Comparison of ENCODE assay signal across 8 cellular contexts in genomic region chr4:118280501-118281218, GRCh38.
DNase-seq lines count a peak whose midpoint lies in the region; ATAC-seq and TF ChIP-seq lines count a peak whose summit lies in the region.

No MANE protein-coding gene starts in this region.

- H3K36me3 Mint-ChIP-seq in endothelial cell (ENCODE audit: low read depth, unreplicated experiment), result no peaks in the 10 kb centered on the region

- no peaks in the 10 kb centered on the region for H3K9me3 ChIP-seq in muscle layer of duodenum (ENCODE audit: control insufficient read depth in 1 of 2, low read length in 2 of 2)

- DNase-seq in AML-193 (lab: John Stamatoyannopoulos, UW) (peak; percentile 24 to 49), GM13977 (ENCODE audit: low spot score) (no peak), NCI-H2029 treated with DMSO at 0.1 percent for 48 hours (lab: John Stamatoyannopoulos, UW) (peak; percentile 65), endothelial cell (ENCODE audit: low spot score) (peak; percentile 53)

- ATAC-seq in HG02884 (IDR thresholded peaks at IDR 0.05; ENCODE audit: unreplicated experiment) (peak; percentile 12), HG02571 (IDR thresholded peaks at IDR 0.05; ENCODE audit: unreplicated experiment) (no peak)

- H3K27ac ChIP-seq in VCaP (peak overlapping the region; percentile 96), muscle layer of duodenum (ENCODE audit: low read length) (peak overlapping the region; percentile 10)

- H3K4me3 Mint-ChIP-seq in endothelial cell (ENCODE audit: unreplicated experiment), result no peak overlapping the region

- peaks cover 10 to 16% of the 10 kb centered on the region in 2 donors for H3K4me1 ChIP-seq in muscle layer of duodenum (ENCODE audit: control insufficient read depth in 1 of 2, insufficient read depth in 2 of 2, low read length in 2 of 2)

- TF ChIP-seq CTCF in GM13977 (IDR thresholded peaks at IDR 0.05; ENCODE audit: extremely low read depth, insufficient read depth, missing control alignments) (peak; percentile 65), VCaP (conservative IDR thresholded peaks at IDR 0.05) (peak; percentile 72), endothelial cell (IDR thresholded peaks at IDR 0.05; ENCODE audit: unreplicated experiment) (peak; percentile 29)

- no peak overlapping the region for H3K27ac Mint-ChIP-seq in endothelial cell (ENCODE audit: unreplicated experiment)

- H3K4me3 ChIP-seq in muscle layer of duodenum (ENCODE audit: low read depth in 1 of 2, low read length in 2 of 2), result peak overlapping the region; percentile 5 to 68

- in situ Hi-C loops in GM13977 (cut with MboI; ENCODE audit: low pct_unique_long_range_greater_than_20kb, low sequenced_read_pairs, unreplicated experiment), result no loop called here

- peaks cover 4% of the 10 kb centered on the region for H3K27me3 Mint-ChIP-seq in endothelial cell (ENCODE audit: unreplicated experiment)

- no peaks in the 10 kb centered on the region for H3K27me3 ChIP-seq in muscle layer of duodenum (ENCODE audit: low read depth, low read length)

- peaks cover 13% of the 10 kb centered on the region for H3K4me1 Mint-ChIP-seq in endothelial cell (ENCODE audit: unreplicated experiment)

- no peaks in the 10 kb centered on the region for H3K36me3 ChIP-seq in muscle layer of duodenum (ENCODE audit: control insufficient read depth in 1 of 2, insufficient read depth in 2 of 2, low read length in 2 of 2)

- H3K9me3 Mint-ChIP-seq in endothelial cell (ENCODE audit: unreplicated experiment), result no peaks in the 10 kb centered on the region
